1 cellular context compared by ENCODE assay signal in the genomic region with DNA sequence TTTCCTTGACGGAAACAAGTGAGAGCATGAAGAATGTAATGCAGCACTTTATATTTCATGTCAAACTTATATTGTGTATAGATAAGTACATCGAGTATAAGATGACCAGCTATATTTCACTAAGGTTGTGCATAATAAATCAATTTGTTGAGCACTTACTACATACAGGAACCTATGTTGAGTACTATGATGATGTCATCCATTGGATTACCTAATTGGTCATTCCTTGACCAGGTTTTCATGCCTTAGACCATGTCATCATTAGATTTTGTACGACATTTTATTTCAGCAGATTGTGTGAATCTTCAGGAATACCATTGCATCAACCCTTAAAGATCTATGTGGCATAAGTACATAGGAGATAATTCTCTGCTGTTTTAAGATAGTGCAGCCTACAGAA.
TF ChIP-seq lines count a peak whose summit lies in the region.

No MANE protein-coding gene starts in this region.

TF ChIP-seq in HepG2, 621 proteins besides CTCF, POLR2A, EP300 and RAD21 (continued from another document):
- TF ChIP-seq, protein P1, sequence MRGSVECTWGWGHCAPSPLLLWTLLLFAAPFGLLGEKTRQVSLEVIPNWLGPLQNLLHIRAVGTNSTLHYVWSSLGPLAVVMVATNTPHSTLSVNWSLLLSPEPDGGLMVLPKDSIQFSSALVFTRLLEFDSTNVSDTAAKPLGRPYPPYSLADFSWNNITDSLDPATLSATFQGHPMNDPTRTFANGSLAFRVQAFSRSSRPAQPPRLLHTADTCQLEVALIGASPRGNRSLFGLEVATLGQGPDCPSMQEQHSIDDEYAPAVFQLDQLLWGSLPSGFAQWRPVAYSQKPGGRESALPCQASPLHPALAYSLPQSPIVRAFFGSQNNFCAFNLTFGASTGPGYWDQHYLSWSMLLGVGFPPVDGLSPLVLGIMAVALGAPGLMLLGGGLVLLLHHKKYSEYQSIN (CRISPR knock-in tag; IDR thresholded peaks at IDR 0.05; ENCODE audit: borderline replicate concordance): no peak
- TF ChIP-seq NFYC (CRISPR knock-in tag; IDR thresholded peaks at IDR 0.05) (no peak), NFIB (CRISPR knock-in tag; IDR thresholded peaks at IDR 0.05; ENCODE audit: borderline replicate concordance) (no peak), ATF7 (IDR thresholded peaks at IDR 0.05) (peak; percentile 97), ATF7 (CRISPR knock-in tag; IDR thresholded peaks at IDR 0.05) (no peak), CREB1 (IDR thresholded peaks at IDR 0.05) (peak; percentile 79), CREB1 (CRISPR knock-in tag; IDR thresholded peaks at IDR 0.05) (no peak)
- TF ChIP-seq, protein P2, sequence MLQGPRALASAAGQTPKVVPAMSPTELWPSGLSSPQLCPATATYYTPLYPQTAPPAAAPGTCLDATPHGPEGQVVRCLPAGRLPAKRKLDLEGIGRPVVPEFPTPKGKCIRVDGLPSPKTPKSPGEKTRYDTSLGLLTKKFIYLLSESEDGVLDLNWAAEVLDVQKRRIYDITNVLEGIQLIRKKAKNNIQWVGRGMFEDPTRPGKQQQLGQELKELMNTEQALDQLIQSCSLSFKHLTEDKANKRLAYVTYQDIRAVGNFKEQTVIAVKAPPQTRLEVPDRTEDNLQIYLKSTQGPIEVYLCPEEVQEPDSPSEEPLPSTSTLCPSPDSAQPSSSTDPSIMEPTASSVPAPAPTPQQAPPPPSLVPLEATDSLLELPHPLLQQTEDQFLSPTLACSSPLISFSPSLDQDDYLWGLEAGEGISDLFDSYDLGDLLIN (CRISPR knock-in tag; IDR thresholded peaks at IDR 0.05; ENCODE audit: borderline replicate concordance): no peak
TF ChIP-seq in HepG2: peak in this region for 2.
